ENCODE assay signal across 12 cellular contexts in the genomic region with DNA sequence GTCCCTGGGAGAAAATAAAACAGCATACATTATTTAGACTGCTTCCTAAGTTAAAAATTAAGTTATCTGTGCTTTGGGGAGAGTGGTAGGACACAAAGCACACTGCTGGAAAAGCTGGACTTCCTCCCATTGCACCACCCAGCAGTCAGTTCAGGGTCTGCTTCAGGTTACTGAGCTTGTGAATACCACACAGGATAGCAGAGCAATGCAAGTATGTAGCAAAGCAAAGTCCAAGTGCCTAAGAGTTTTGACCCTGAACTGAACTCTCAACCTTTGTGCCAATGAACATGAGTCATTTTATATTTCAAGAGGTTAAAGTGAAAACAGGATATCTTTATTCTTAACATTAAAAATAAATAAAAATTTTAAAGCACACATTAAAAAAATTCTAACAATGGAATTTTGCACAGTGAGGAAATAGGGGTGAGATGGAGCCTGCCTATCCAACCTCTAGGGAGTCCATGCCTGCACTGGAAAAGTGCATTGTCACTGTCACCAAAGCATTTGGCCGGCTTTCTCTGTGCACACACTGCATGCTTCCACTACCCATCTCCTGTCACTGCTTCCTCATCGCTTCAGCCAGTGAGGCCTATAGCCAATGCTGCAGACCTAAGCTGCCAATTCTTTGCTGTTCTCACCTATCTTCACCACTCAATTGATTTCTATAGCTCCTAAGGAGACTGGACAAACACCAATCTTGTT. TPM values are rescaled to one million over a fixed set of nuclear protein-coding genes. Genes with fewer than 3 reads are reported as not detected.
DNase-seq lines count a peak whose midpoint lies in the region; ATAC-seq, FAIRE-seq and TF ChIP-seq lines count a peak whose summit lies in the region.
"Had no signal": no experiment of that assay in that cellular context is flagged by ENCODE, and none has a peak within 500 bp of the region (broad histone marks: within the 10 kb centered on the region; RNA-seq: fewer than 3 reads in every experiment).

No MANE protein-coding gene starts in this region.

- ATAC-seq in HepG2 (peak; percentile 96), HG03439 (IDR thresholded peaks at IDR 0.05; ENCODE audit: unreplicated experiment) (no peak)
- ATAC-seq: GM12878 had no signal

- TF ChIP-seq CTCF in cardiac fibroblast (IDR thresholded peaks at IDR 0.05; ENCODE audit: low read depth, low read length) (no peak), HepG2 (CRISPR knock-in tag; IDR thresholded peaks at IDR 0.05) (no peak)

- TF ChIP-seq RAD21 in HepG2 (CRISPR knock-in tag; IDR thresholded peaks at IDR 0.05) = no peak

- H3K36me3 ChIP-seq in MG63 (no peaks in the 10 kb centered on the region), HepG2 (replicated peaks in 1 of 2; ENCODE audit: control insufficient read depth in 1 of 2, insufficient read depth in 2 of 2, low read length in 2 of 2) (no peaks in the 10 kb centered on the region)

- no TSS peak for BruUV-seq in HepG2 (replicated peaks; lab: Mats Ljungman, UMichigan)

- FAIRE-seq in HepG2 (lab: Jason Lieb, UNC) = peak; percentile 98
- FAIRE-seq: GM12878, keratinocyte had no signal

- no peak overlapping the region for H3K4me3 ChIP-seq in MG63
- no peak overlapping the region for H3K4me3 ChIP-seq in cardiac fibroblast (replicated peaks in 1 of 2; ENCODE audit: low read depth in 2 of 2, low read length in 2 of 2)
- peak overlapping the region in 1 of 3 experiments; percentile 39; a peak in 1 of 6 replicates for H3K4me3 ChIP-seq in HepG2 (replicated peaks in 1 of 3; ENCODE audit: insufficient read depth in 1 of 3, low read depth in 2 of 3, low read length in 3 of 3)
- H3K4me3 ChIP-seq: GM12878 had no signal

- H3K9me3 ChIP-seq in MG63 (no peaks in the 10 kb centered on the region), HepG2 (ENCODE audit: low read length) (no peaks in the 10 kb centered on the region)

- no peaks in the 10 kb centered on the region for H4K20me1 ChIP-seq in HepG2 (ENCODE audit: insufficient read depth, low read length)

- in situ Hi-C loops in HepG2 (cut with HindIII; ENCODE audit: extremely low pct_ligation_motif_present, low pct_unique_long_range_greater_than_20kb) = no loop called here

- H3K79me2 ChIP-seq in HepG2 (ENCODE audit: insufficient read depth, low read length) = no peaks in the 10 kb centered on the region

- peak overlapping the region; percentile 99 for H3K27ac ChIP-seq in HepG2 (ENCODE audit: extremely low read length, insufficient read depth, low read length)

- H3K9ac ChIP-seq in HepG2 (ENCODE audit: insufficient read depth, low read depth, low read length) = peak overlapping the region; percentile 48

- CTCF ChIA-PET in HepG2 (lab: Yijun Ruan, JAX; ENCODE audit: low intra/inter-chr PET ratio, low total read pairs) = no interaction called here

- DNase-seq in AML-193 (lab: John Stamatoyannopoulos, UW) (peak; percentile 2 to 23), MG63 (peak; percentile 55), cardiac fibroblast (ENCODE audit: low read depth in 2 of 2) (peak; percentile 18 to 40), HepG2 (ENCODE audit: low spot score) (peak; percentile 99), HPDE6-E6E7 (ENCODE audit: extremely low spot score) (no peak), DMS 273 treated with DMSO at 0.1 percent for 48 hours (lab: John Stamatoyannopoulos, UW) (no peak), NCI-H446 (lab: John Stamatoyannopoulos, UW) (no peak)
- DNase-seq: activated B cell treated with CpG ODN at 0.5 μM for 24 hours; CD4-positive, CD25-positive, alpha-beta regulatory T cell had no signal

- 0% methylated on average over 2 of the region's 2 CpGs for WGBS in HepG2 (ENCODE audit: low lambda C conversion rate)

- POLR2A ChIA-PET in HepG2 (lab: Yijun Ruan, JAX) = interaction anchor here (0.9 to 2.1 kb wide), 6 partner anchors 14 to 177 kb away, joined by 3 to 9 read pairs (median 4); a partner anchor contains a TSS

- peak in 1 of 2 experiments; percentile 63; a peak in 2 of 4 replicates for TF ChIP-seq POLR2A in HepG2 (IDR thresholded peaks at IDR 0.05; ENCODE audit: insufficient read depth in 1 of 2, low read depth in 2 of 2, low read length in 2 of 2)

- no peak overlapping the region for H2AFZ ChIP-seq in HepG2 (ENCODE audit: low read length)

- TF ChIP-seq EP300 in HepG2 (IDR thresholded peaks at IDR 0.05; ENCODE audit: low read depth in 2 of 2, low read length in 2 of 2) (peak; percentile 60 to 94; a peak in 3 of 4 replicates), HepG2 (CRISPR knock-in tag; IDR thresholded peaks at IDR 0.05; ENCODE audit: borderline replicate concordance) (peak; percentile 91)

- H3K27me3 ChIP-seq in MG63 (no peaks in the 10 kb centered on the region), HepG2 (ENCODE audit: control insufficient read depth in 1 of 2, insufficient read depth in 2 of 2, low read length in 2 of 2) (no peaks in the 10 kb centered on the region)

- peak overlapping the region; percentile 66 for H3K4me2 ChIP-seq in HepG2 (ENCODE audit: low read depth, low read length)

- intact Hi-C loops in HepG2 (cut with micrococcal nuclease; ENCODE audit: unreplicated experiment) = loop anchor here (2.0 to 5.0 kb wide), 6 partner anchors 45 to 410 kb away; a partner anchor contains a TSS

- peaks cover 78% of the 10 kb centered on the region for H3K4me1 ChIP-seq in HepG2 (ENCODE audit: insufficient read depth, low read length)

TF ChIP-seq in HepG2, 621 proteins besides CTCF, POLR2A, EP300 and RAD21 (continues in another document):
- TF ChIP-seq SRSF9 (IDR thresholded peaks at IDR 0.05; ENCODE audit: borderline replicate concordance, insufficient read depth, low read depth, low read length, poor library complexity, severe bottlenecking) (no peak), ZNF44 (CRISPR knock-in tag; IDR thresholded peaks at IDR 0.05) (no peak), SIX1 (CRISPR knock-in tag; IDR thresholded peaks at IDR 0.05; ENCODE audit: borderline replicate concordance) (peak; percentile 78; the same call in 1 of the 2 replicates), CBX5 (CRISPR knock-in tag; IDR thresholded peaks at IDR 0.05; ENCODE audit: borderline replicate concordance) (peak; percentile 30; the same call in 1 of the 2 replicates), ZFP41 (CRISPR knock-in tag; IDR thresholded peaks at IDR 0.05; ENCODE audit: borderline replicate concordance) (no peak)
- TF ChIP-seq, protein P1, sequence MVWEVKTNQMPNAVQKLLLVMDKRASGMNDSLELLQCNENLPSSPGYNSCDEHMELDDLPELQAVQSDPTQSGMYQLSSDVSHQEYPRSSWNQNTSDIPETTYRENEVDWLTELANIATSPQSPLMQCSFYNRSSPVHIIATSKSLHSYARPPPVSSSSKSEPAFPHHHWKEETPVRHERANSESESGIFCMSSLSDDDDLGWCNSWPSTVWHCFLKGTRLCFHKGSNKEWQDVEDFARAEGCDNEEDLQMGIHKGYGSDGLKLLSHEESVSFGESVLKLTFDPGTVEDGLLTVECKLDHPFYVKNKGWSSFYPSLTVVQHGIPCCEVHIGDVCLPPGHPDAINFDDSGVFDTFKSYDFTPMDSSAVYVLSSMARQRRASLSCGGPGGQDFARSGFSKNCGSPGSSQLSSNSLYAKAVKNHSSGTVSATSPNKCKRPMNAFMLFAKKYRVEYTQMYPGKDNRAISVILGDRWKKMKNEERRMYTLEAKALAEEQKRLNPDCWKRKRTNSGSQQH (CRISPR knock-in tag; IDR thresholded peaks at IDR 0.05; ENCODE audit: low read depth) = no peak
- TF ChIP-seq, protein P2, sequence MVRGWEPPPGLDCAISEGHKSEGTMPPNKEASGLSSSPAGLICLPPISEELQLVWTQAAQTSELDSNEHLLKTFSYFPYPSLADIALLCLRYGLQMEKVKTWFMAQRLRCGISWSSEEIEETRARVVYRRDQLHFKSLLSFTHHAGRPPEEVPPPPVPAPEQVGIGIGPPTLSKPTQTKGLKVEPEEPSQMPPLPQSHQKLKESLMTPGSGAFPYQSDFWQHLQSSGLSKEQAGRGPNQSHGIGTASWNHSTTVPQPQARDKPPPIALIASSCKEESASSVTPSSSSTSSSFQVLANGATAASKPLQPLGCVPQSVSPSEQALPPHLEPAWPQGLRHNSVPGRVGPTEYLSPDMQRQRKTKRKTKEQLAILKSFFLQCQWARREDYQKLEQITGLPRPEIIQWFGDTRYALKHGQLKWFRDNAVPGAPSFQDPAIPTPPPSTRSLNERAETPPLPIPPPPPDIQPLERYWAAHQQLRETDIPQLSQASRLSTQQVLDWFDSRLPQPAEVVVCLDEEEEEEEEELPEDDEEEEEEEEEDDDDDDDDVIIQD (CRISPR knock-in tag; IDR thresholded peaks at IDR 0.05; ENCODE audit: low read depth) = peak; percentile 94

RNA-seq across cellular contexts. Expression of a gene that starts 50.9 kb away (rescaled TPM):
- 1.8 and 2.2 TPM in 2 replicates for total RNA-seq in MG63 (2014; rRNA removed; shearing (Covaris generic); ENCODE audit: low replicate concordance)
- 13.2 and 15.7 TPM in 2 replicates for total RNA-seq in HepG2 (2016; rRNA removed; fragmentation: Illumina TruSeq; extraction: Trizol)
- 7.0 and 9.3 TPM in 2 replicates for total RNA-seq in HepG2 (2016; cell fraction: cytosol; rRNA removed; fragmentation: Illumina TruSeq; extraction: Trizol; ENCODE audit: low read depth)
- 11.3 and 14.3 TPM in 2 replicates for total RNA-seq in HepG2 (2016; cell fraction: insoluble cytoplasmic fraction; rRNA removed; fragmentation: Illumina TruSeq; extraction: Trizol)
- total RNA-seq in HepG2 (2016; cell fraction: membrane; rRNA removed; fragmentation: Illumina TruSeq; extraction: Trizol) = 8.6 and 9.3 TPM in 2 replicates
- 9.2 and 11.9 TPM in 2 replicates for total RNA-seq in HepG2 (2016; cell fraction: nucleus; rRNA removed; fragmentation: Illumina TruSeq; extraction: Trizol)
- polyA plus RNA-seq in HepG2 (2011; rRNA removed) = 7.4 and 10.0 TPM in 2 replicates
- polyA plus RNA-seq in HepG2 (2011; cell fraction: cytosol; rRNA removed) = 6.8 TPM in 2 replicates
- 2.7 and 2.9 TPM in 2 replicates for polyA plus RNA-seq in HepG2 (2011; cell fraction: nucleus; rRNA removed)
- polyA plus RNA-seq in HepG2 (2012) = 8.1 and 8.6 TPM in 2 replicates
- 2.6 and 2.9 TPM in 2 replicates for polyA plus RNA-seq in HepG2 (2016; cell fraction: cytosol; fragmentation: Illumina TruSeq; extraction: Trizol; ENCODE audit: low read depth)
- 6.5 and 8.8 TPM in 2 replicates for polyA plus RNA-seq in HepG2 (2016; cell fraction: insoluble cytoplasmic fraction; fragmentation: Illumina TruSeq; extraction: Trizol; ENCODE audit: low read depth)
- polyA plus RNA-seq in HepG2 (2016; cell fraction: membrane; fragmentation: Illumina TruSeq; extraction: Trizol; ENCODE audit: low read depth) = 3.4 and 3.6 TPM in 2 replicates
- 7.0 and 10.3 TPM in 2 replicates for polyA plus RNA-seq in HepG2 (2016; cell fraction: nucleus; fragmentation: Illumina TruSeq; extraction: Trizol; ENCODE audit: insufficient read depth, low read depth)
- 6.0 and 8.6 TPM in 2 replicates for polyA minus RNA-seq in HepG2 (2011; rRNA and poly(A)+ RNA removed; ENCODE audit: low replicate concordance)
- 8.2 and 9.8 TPM in 2 replicates for polyA minus RNA-seq in HepG2 (2011; cell fraction: cytosol; rRNA and poly(A)+ RNA removed)
- 7.9 and 9.6 TPM in 2 replicates for polyA minus RNA-seq in HepG2 (2011; cell fraction: nucleus; rRNA and poly(A)+ RNA removed)

Comparison
In these comparisons a context has a peak if more than half of its experiments do, and no peak if none do; other contexts are left out.
1. DNase-seq: peak in AML-193 (2 of 2), MG63 (single experiment), cardiac fibroblast (2 of 2) and HepG2 (single experiment); none in HPDE6-E6E7 (single experiment), DMS 273 treated with DMSO at 0.1 percent for 48 hours (single experiment) and NCI-H446 (0 of 2).